ENCODE assay signal across 14 cellular contexts in the genomic region with DNA sequence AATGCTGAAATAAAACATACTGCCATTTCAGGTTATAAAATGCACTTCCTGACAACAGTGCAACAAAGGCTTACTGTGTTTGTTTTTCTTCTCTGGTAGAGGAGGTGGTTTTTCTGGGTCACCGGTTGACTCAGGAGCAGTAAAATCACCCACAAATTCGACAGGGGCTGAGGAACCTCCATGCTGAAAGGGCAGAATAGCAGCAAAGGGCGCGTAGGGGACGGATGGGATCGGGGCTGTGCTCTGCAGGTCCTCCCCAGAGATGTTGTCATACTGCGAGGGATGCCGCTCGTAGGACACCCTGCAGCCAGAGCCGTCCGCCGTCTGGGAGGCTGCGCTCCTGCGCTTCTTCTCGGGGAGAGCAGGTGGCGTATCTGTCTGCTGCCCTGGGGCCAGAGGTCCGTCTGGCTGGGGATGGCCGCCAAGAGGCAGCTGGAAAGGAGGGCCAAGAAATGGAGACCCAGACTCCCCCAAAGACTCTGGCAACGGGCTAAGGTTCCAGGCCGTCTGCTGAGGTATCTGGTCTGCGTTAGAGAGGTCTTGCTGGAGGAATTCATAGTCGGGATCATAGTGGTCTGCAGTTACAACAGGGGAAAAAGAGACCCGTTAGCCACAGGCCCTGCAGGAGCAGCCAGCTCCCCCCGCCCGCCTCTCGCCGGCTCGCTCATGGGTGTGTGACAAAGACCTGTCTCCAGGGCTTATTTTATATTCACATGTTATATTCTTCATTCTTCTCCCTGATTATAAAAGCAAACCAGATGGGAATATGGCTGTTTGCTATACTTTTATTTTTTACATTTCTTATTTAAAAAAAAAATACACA.
DNase-seq lines count a peak whose midpoint lies in the region; ATAC-seq and TF ChIP-seq lines count a peak whose summit lies in the region.
"Had no signal": no experiment of that assay in that cellular context is flagged by ENCODE, and none has a peak within 500 bp of the region (broad histone marks: within the 10 kb centered on the region; RNA-seq: fewer than 3 reads in every experiment).

No MANE protein-coding gene starts in this region.

- H3K4me3 ChIP-seq in PC-3 (ENCODE audit: low read length), result no peak overlapping the region
- no peak overlapping the region for H3K4me3 ChIP-seq in psoas muscle
- H3K4me3 ChIP-seq: hepatocyte, K562, lung had no signal

- POLR2A ChIA-PET in PC-3 (lab: Charles Lee; ENCODE audit: unreplicated experiment), result no interaction called here

- H3K4me1 ChIP-seq in PC-3 (ENCODE audit: insufficient read depth, low read length) (no peaks in the 10 kb centered on the region), psoas muscle (peaks cover 58% of the 10 kb centered on the region)

- BruUV-seq in PC-3 (replicated peaks; lab: Mats Ljungman, UMichigan), result no TSS peak

- H3F3A ChIP-seq in PC-3 (ENCODE audit: low read length, unreplicated experiment), result no peaks in the 10 kb centered on the region

- H4K20me1 ChIP-seq in PC-3 (ENCODE audit: low read length), result no peaks in the 10 kb centered on the region

- H3K9me3 ChIP-seq in PC-3 (ENCODE audit: low read length), result no peaks in the 10 kb centered on the region
- no peaks in the 10 kb centered on the region for H3K9me3 ChIP-seq in psoas muscle

- DNase-seq in DMS153 treated with DMSO at 0.1 percent for 48 hours (lab: John Stamatoyannopoulos, UW; ENCODE audit: unreplicated experiment) (peak; percentile 3), PC-3 (no peak), psoas muscle (no peak), midbrain (lab: John Stamatoyannopoulos, UW) (no peak), COR-L47 (lab: John Stamatoyannopoulos, UW) (no peak)
- peak; percentile 39 for DNase-seq in central memory CD4-positive, alpha-beta T cell
- DNase-seq: activated CD8-positive, alpha-beta memory T cell treated with anti-CD3 and anti-CD28 coated beads, Interleukin-2, amount 50 U/mL, for 4 hours; DMS53; NCI-H1694 treated with DMSO at 0.1 percent for 48 hours; stimulated activated CD4-positive, alpha-beta T cell treated with anti-CD3 and anti-CD28 coated beads, Interleukin-4, amount 100 ng/mL, for 4 hours had no signal

- H3K27ac ChIP-seq in PC-3 (ENCODE audit: low read length) (no peak overlapping the region), psoas muscle (peak overlapping the region; percentile 79)
- H3K27ac ChIP-seq: hepatocyte had no signal

- intact Hi-C loops in PC-3 (cut with micrococcal nuclease) (no loop called here), psoas muscle (cut with DNase I) (no loop called here)

- TF ChIP-seq CTCF in PC-3 (conservative IDR thresholded peaks at IDR 0.05; ENCODE audit: low read depth, low read length) (no peak), psoas muscle (IDR thresholded peaks at IDR 0.05) (no peak)

- no peak overlapping the region for H3K4me2 ChIP-seq in PC-3 (ENCODE audit: low read length)
- H3K4me2 ChIP-seq: hepatocyte had no signal

- CTCF ChIA-PET in PC-3 (lab: Charles Lee), result no interaction called here

- ATAC-seq in PC-3, result peak; percentile 59
- no peak for ATAC-seq in psoas muscle
- no peak for ATAC-seq in GM19351 (IDR thresholded peaks at IDR 0.05; ENCODE audit: unreplicated experiment)
- ATAC-seq: K562 had no signal

- 86 to 88% (median 86%) methylated on average over 28 of the region's 28 CpGs for WGBS in psoas muscle, 3 donors

- no peak overlapping the region for H2AFZ ChIP-seq in PC-3 (ENCODE audit: low read length)
- H2AFZ ChIP-seq: hepatocyte had no signal

- H3K36me3 ChIP-seq in PC-3 (ENCODE audit: low read depth, low read length) (no peaks in the 10 kb centered on the region), psoas muscle (ENCODE audit: insufficient read depth in 1 of 2, low read depth in 1 of 2) (peaks cover 3 to 68% of the 10 kb centered on the region in 2 donors)

- H3K79me2 ChIP-seq in PC-3 (ENCODE audit: low read length), result no peaks in the 10 kb centered on the region
- H3K79me2 ChIP-seq: hepatocyte had no signal

- H3K9me2 ChIP-seq in PC-3 (replicated peaks; ENCODE audit: low read length), result no peaks in the 10 kb centered on the region

- no peak overlapping the region for H3K9ac ChIP-seq in PC-3 (ENCODE audit: low read length)

- H3K27me3 ChIP-seq in PC-3 (ENCODE audit: low read length) (no peaks in the 10 kb centered on the region), psoas muscle (ENCODE audit: insufficient read depth in 3 of 3, low read length in 2 of 3) (no peaks in the 10 kb centered on the region)
- H3K27me3 ChIP-seq: hepatocyte had no signal

Comparison
In these comparisons a context has a peak if more than half of its experiments do, and no peak if none do; other contexts are left out.
1. DNase-seq: peak in DMS153 treated with DMSO at 0.1 percent for 48 hours (single experiment) and central memory CD4-positive, alpha-beta T cell (single experiment); none in PC-3 (single experiment), psoas muscle (0 of 2), midbrain (single experiment) and COR-L47 (single experiment).